ENCODE assay signal across 30 cellular contexts in genomic region chr2:183680573-183680972, GRCh38.
"Had no signal": no experiment of that assay in that cellular context is flagged by ENCODE, and none has a peak within 500 bp of the region (broad histone marks: within the 10 kb centered on the region; RNA-seq: fewer than 3 reads in every experiment).

No MANE protein-coding gene starts in this region.

- H3K4me1 ChIP-seq: parathyroid adenoma, psoas muscle, spleen, suprapubic skin, testis, tibial artery, transverse colon, upper lobe of right lung, uterus had no signal

- H3K27me3 ChIP-seq: neutrophil, ovary, spleen, suprapubic skin, testis, tibial artery, transverse colon, upper lobe of right lung, uterus had no signal

- H2AFZ ChIP-seq: parathyroid adenoma had no signal

- DNase-seq: naive thymus-derived CD8-positive, alpha-beta T cell; nephron progenitor cell; occipital lobe; ovary; posterior cingulate gyrus; psoas muscle; right cardiac atrium; spleen; stimulated activated CD4-positive, alpha-beta T cell treated with anti-CD3 and anti-CD28 coated beads, Interleukin-12 subunit alpha, Interleukin-12 subunit beta, amount 100 ng/mL, for 4 hours; stimulated activated CD4-positive, alpha-beta T cell treated with anti-CD3 and anti-CD28 coated beads, Interleukin-1b, Interleukin-23, amount 100 ng/mL, for 48 hours; stimulated activated CD4-positive, alpha-beta T cell treated with anti-CD3 and anti-CD28 coated beads, Interleukin-4, amount 100 ng/mL, for 1 hour; stimulated activated CD4-positive, alpha-beta T cell treated with anti-CD3 and anti-CD28 coated beads, Interleukin-4, amount 100 ng/mL, for 4 hours; stimulated activated CD8-positive, alpha-beta memory T cell treated with anti-CD3 and anti-CD28 coated beads, Interleukin-4, amount 100 ng/mL, for 48 hours; stimulated activated naive CD4-positive, alpha-beta T cell; stimulated activated naive CD8-positive, alpha-beta T cell treated with anti-CD3 and anti-CD28 coated beads, Interleukin-15, amount 100 ng/mL, for 72 hours; stimulated activated naive CD8-positive, alpha-beta T cell treated with anti-CD3 and anti-CD28 coated beads, Interleukin-15, Interleukin-2, amounts not matched to agents 100 U/mL and 50 U/mL, for 24 hours; substantia nigra; testis; tibial artery; transverse colon; upper lobe of right lung; uterus had no signal

- ATAC-seq: naive thymus-derived CD8-positive, alpha-beta T cell; natural killer cell treated with Interleukin-12 subunit alpha and Interleukin-12 subunit beta and Interleukin-15 and Interleukin-18, amount 100 ng/mL, for 72 hours; psoas muscle; right cardiac atrium; sciatic nerve; stimulated activated memory B cell treated with anti-CD40 and anti-IgM and Interleukin-4, amounts not matched to agents 10 μg/mL and 1 μg/mL and 100 μg/mL, for 72 hours; stimulated activated naive CD8-positive, alpha-beta T cell treated with anti-CD3 and anti-CD28 coated beads, Interleukin-15, amount 100 ng/mL, for 72 hours; stimulated activated naive CD8-positive, alpha-beta T cell treated with anti-CD3 and anti-CD28 coated beads, Interleukin-15, Interleukin-2, amounts not matched to agents 100 U/mL and 50 U/mL, for 24 hours; upper lobe of right lung had no signal

- H3K9ac ChIP-seq: parathyroid adenoma had no signal

- H3K4me3 ChIP-seq: ovary, psoas muscle, skin epidermis, smooth muscle cell, spleen, suprapubic skin, testis, tibial artery, transverse colon, upper lobe of right lung, uterus had no signal

- H3K27ac ChIP-seq: neutrophil, ovary, parathyroid adenoma, psoas muscle, skin epidermis, spleen, suprapubic skin, testis, tibial artery, transverse colon, upper lobe of right lung, uterus had no signal

- H3K79me2 ChIP-seq: parathyroid adenoma had no signal

- H3K9me3 ChIP-seq: neutrophil, ovary, psoas muscle, suprapubic skin, testis, uterus had no signal

- H3K36me3 ChIP-seq: neutrophil, ovary, spleen, suprapubic skin, tibial artery, transverse colon, upper lobe of right lung, uterus had no signal

- H3K4me2 ChIP-seq: smooth muscle cell had no signal
